ENCODE assay signal across 8 cellular contexts in the genomic region with DNA sequence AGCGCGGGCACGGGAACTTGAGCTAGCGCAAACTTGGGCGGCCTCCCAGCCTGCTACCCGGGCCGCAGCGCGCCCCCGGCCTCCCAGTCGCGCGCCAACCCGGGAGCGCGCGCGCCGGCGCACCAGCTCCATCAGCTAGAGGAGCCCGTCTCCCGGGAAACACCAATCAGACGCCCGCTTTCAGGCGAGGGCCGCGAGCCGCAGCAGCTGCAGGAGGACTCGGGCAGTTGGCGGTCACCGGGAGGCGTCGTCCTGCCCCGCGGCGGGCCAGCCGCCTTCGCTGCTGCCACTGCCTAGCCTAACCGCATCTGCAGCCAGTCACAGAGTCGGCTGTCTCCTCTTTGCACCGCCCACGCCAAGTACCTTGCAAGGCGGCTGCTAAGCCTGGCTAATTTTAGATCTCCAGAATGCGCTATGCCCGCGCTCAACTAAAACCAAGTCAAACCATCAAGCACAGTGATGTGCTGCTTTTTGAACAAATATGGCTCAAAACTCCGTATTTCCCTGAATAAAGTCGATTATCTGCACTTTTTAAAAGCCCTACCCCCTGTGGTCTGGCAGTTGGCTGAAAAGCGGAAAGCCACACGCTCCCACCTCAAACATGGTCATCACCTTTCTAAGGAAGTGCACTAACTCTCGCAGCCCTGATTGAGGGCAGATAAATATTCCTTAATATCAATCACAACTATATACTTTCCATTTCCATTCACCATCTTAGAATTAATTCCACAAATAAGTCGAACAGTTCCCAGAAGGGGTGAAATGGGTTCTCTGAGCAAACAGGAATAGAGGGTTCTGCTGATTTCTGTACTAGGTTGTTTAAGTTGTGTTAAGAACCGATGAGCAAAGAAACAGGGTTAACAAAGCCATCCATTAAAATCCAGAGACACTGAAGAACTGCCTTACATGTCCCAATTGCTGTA.
A peak's percentile ranks its signal among the peaks of the same experiment; 100 is the strongest.
DNase-seq lines count a peak whose midpoint lies in the region; ATAC-seq and TF ChIP-seq lines count a peak whose summit lies in the region.

No MANE protein-coding gene starts in this region.

- H4K20me1 ChIP-seq in HCT116 (ENCODE audit: insufficient read depth) = no peaks in the 10 kb centered on the region

- in situ Hi-C loops in transverse colon (cut with MboI; ENCODE audit: low pct_ligation_motif_present in 1 of 4, low pct_unique_long_range_greater_than_20kb in 1 of 4, low sequenced_read_pairs in 3 of 4) = loop anchor here in 2 of 4 donors (25.0 kb wide), 1 partner anchor 524 kb away; no protein-coding TSS in a partner anchor

- BruUV-seq in A673 (replicated peaks; lab: Mats Ljungman, UMichigan) = no TSS peak
- no TSS peak for BruUV-seq in HCT116 (replicated peaks; lab: Mats Ljungman, UMichigan)

- no peaks in the 10 kb centered on the region for H3K79me2 ChIP-seq in HCT116 (ENCODE audit: insufficient read depth, low read length)

- TF ChIP-seq EP300 in transverse colon (IDR thresholded peaks at IDR 0.05; ENCODE audit: low read depth) = no peak

- no peaks in the 10 kb centered on the region for H3K9me2 ChIP-seq in HCT116 (ENCODE audit: insufficient read depth)

- TF ChIP-seq CTCF in A673 (conservative IDR thresholded peaks at IDR 0.05; ENCODE audit: low read depth, low read length) (no peak), HCT116 (IDR thresholded peaks at IDR 0.05 in 2 of 3, conservative IDR thresholded peaks at IDR 0.05 in 1 of 3; ENCODE audit: borderline replicate concordance in 1 of 3, insufficient read depth in 1 of 3, low read depth in 2 of 3, low read length in 2 of 3) (no peak), transverse colon (IDR thresholded peaks at IDR 0.05) (no peak)

- TF ChIP-seq POLR2A in HCT116 (IDR thresholded peaks at IDR 0.05; ENCODE audit: borderline replicate concordance, extremely low read depth, insufficient read depth, insufficient read length) (no peak), transverse colon (IDR thresholded peaks at IDR 0.05) (no peak)

- intact Hi-C loops in A673 (cut with micrococcal nuclease; ENCODE audit: unreplicated experiment) = no loop called here
- intact Hi-C loops in HCT116 (cut with micrococcal nuclease) = loop anchor here (10.0 kb wide), 1 partner anchor 396 kb away; a partner anchor contains a TSS
- intact Hi-C loops in transverse colon (cut with DNase I; ENCODE audit: low total_unique reads) = no loop called here

- 3 to 8% methylated on average over 7 to 31 of the region's 53 CpGs for WGBS in transverse colon (ENCODE audit: low coverage in 1 of 2), 2 donors

- peak overlapping the region; percentile 24 for H2AFZ ChIP-seq in HCT116 (ENCODE audit: low read depth, low read length, poor library complexity, severe bottlenecking)

- POLR2A ChIA-PET in A673 (lab: Charles Lee; ENCODE audit: low non-redundant PET) = no interaction called here
- POLR2A ChIA-PET in HCT116 (lab: Charles Lee) = interaction anchor here (1.2 kb wide), 1 partner anchor 22 kb away, joined by 3 read pairs; no protein-coding TSS in a partner anchor

- H3K27ac ChIP-seq in A673 (ENCODE audit: low read depth, low read length, poor library complexity, severe bottlenecking) (peak overlapping the region; percentile 56), HCT116 (ENCODE audit: low read depth, low read length) (no peak overlapping the region), transverse colon (no peak overlapping the region)

- peak; percentile 95 for DNase-seq in A673 (ENCODE audit: low spot score)
- DNase-seq in GM04504 (ENCODE audit: low read depth) = peak; percentile 58
- DNase-seq in HCT116 (ENCODE audit: low read depth, low spot score) = peak; percentile 68
- DNase-seq in LHCN-M2 (ENCODE audit: low read depth) = peak; percentile 87
- DNase-seq in SHP77 treated with DMSO at 0.1 percent for 48 hours (lab: John Stamatoyannopoulos, UW) = peak; percentile 95
- peak; percentile 64 for DNase-seq in dermis blood vessel endothelial cell
- peak; percentile 50 to 57 for DNase-seq in lung microvascular endothelial cell (ENCODE audit: low read depth in 2 of 2)
- DNase-seq in transverse colon = peak; percentile 60

- H3K9ac ChIP-seq in HCT116 (ENCODE audit: low read length) = peak overlapping the region; percentile 18; the same call in 1 of the 2 replicates

- RAD21 ChIA-PET in HCT116 (lab: Charles Lee; ENCODE audit: low non-redundant PET in 1 of 2, low total read pairs in 2 of 2, uncharacterized antibody in 2 of 2, unreplicated experiment in 2 of 2) = interaction anchor here in 1 of 2 experiments (0.8 kb wide), 1 partner anchor 520 kb away, joined by 4 read pairs; no protein-coding TSS in a partner anchor

- H3K36me3 ChIP-seq in A673 (ENCODE audit: insufficient read depth, low read length, poor library complexity, severe bottlenecking) (no peaks in the 10 kb centered on the region), HCT116 (ENCODE audit: control insufficient read depth in 1 of 2, insufficient read depth in 2 of 2, low read length in 2 of 2) (no peaks in the 10 kb centered on the region), transverse colon (no peaks in the 10 kb centered on the region)

- CTCF ChIA-PET in A673 (lab: Charles Lee) (no interaction called here), HCT116 (lab: Charles Lee) (interaction anchor here (1.4 kb wide), 1 partner anchor 58 kb away, joined by 3 read pairs; no protein-coding TSS in a partner anchor)

- H3K27me3 ChIP-seq in A673 (replicated peaks; ENCODE audit: insufficient read depth, low read depth, low read length, poor library complexity) (no peaks in the 10 kb centered on the region), HCT116 (ENCODE audit: insufficient read depth, low read length) (no peaks in the 10 kb centered on the region), transverse colon (peaks cover 100% of the 10 kb centered on the region)

- TF ChIP-seq RAD21 in HCT116 (IDR thresholded peaks at IDR 0.05; ENCODE audit: low read depth) = no peak

- H3K9me3 ChIP-seq in A673 (ENCODE audit: low read depth, low read length, poor library complexity, severe bottlenecking) (no peaks in the 10 kb centered on the region), HCT116 (ENCODE audit: control insufficient read depth in 1 of 2, insufficient read depth in 1 of 2, low read depth in 1 of 2, low read length in 2 of 2) (no peaks in the 10 kb centered on the region), transverse colon (no peaks in the 10 kb centered on the region)

- peak; percentile 95 for ATAC-seq in HCT116

- H3K4me3 ChIP-seq in A673 (ENCODE audit: low read depth, low read length, poor library complexity, severe bottlenecking) (peak overlapping the region; percentile 62), HCT116 (replicated peaks in 1 of 2; ENCODE audit: low read depth in 1 of 2, low read length in 2 of 2) (peak overlapping the region; percentile 42 to 50), transverse colon (peak overlapping the region in 3 of 4 donors; percentile 8 to 45 (median 30))

- peaks cover 20% of the 10 kb centered on the region for H3K4me1 ChIP-seq in A673 (ENCODE audit: insufficient read depth, low read length, poor library complexity, severe bottlenecking)
- peaks cover 0 to 12% of the 10 kb centered on the region in 2 experiments; a peak in 2 of 4 replicates for H3K4me1 ChIP-seq in HCT116 (ENCODE audit: control insufficient read depth in 1 of 2, insufficient read depth in 2 of 2, low read length in 2 of 2)
- H3K4me1 ChIP-seq in transverse colon = peaks cover 0 to 14% (median 10%) of the 10 kb centered on the region in 4 donors

- peak overlapping the region; percentile 72 for H3K4me2 ChIP-seq in HCT116 (ENCODE audit: low read length)

TF ChIP-seq in HCT116, 20 proteins besides CTCF, POLR2A, EP300 and RAD21:
- TF ChIP-seq ZFX (IDR thresholded peaks at IDR 0.05) = no peak
- TF ChIP-seq, protein P1, sequence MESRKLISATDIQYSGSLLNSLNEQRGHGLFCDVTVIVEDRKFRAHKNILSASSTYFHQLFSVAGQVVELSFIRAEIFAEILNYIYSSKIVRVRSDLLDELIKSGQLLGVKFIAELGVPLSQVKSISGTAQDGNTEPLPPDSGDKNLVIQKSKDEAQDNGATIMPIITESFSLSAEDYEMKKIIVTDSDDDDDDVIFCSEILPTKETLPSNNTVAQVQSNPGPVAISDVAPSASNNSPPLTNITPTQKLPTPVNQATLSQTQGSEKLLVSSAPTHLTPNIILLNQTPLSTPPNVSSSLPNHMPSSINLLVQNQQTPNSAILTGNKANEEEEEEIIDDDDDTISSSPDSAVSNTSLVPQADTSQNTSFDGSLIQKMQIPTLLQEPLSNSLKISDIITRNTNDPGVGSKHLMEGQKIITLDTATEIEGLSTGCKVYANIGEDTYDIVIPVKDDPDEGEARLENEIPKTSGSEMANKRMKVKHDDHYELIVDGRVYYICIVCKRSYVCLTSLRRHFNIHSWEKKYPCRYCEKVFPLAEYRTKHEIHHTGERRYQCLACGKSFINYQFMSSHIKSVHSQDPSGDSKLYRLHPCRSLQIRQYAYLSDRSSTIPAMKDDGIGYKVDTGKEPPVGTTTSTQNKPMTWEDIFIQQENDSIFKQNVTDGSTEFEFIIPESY (IDR thresholded peaks at IDR 0.05; ENCODE audit: extremely low read depth, insufficient replicate concordance, low read length) = no peak
- peak; percentile 71 for TF ChIP-seq EGR1 (IDR thresholded peaks at IDR 0.05; ENCODE audit: low read depth)
- TF ChIP-seq, protein P2, sequence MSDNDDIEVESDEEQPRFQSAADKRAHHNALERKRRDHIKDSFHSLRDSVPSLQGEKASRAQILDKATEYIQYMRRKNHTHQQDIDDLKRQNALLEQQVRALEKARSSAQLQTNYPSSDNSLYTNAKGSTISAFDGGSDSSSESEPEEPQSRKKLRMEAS (IDR thresholded peaks at IDR 0.05) = no peak
